ENCODE assay signal across 19 cellular contexts in the genomic region with DNA sequence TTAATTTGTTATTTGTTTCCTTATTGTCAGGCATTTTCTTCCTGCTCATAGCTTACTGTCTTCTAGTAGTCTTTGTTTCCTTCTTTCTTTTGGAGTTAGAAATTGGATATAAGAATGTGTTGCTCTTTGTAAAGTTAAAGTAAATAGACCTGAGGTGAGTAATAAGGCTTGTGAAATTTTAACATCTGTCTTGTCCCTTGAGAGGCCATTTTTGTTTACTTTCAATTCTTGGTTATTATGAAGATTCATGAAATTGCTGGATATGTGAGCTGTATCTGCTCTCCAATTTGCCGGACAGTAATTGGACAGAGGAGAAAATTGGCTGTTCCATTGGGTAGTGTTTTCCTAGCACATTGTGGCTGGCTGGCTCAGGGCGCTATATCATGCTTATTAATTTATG.
A peak's percentile ranks its signal among the peaks of the same experiment; 100 is the strongest.
DNase-seq lines count a peak whose midpoint lies in the region; ATAC-seq lines count a peak whose summit lies in the region.
"Had no signal": no experiment of that assay in that cellular context is flagged by ENCODE, and none has a peak within 500 bp of the region (broad histone marks: within the 10 kb centered on the region; RNA-seq: fewer than 3 reads in every experiment).

No MANE protein-coding gene starts in this region.

- ATAC-seq in GM19455 (IDR thresholded peaks at IDR 0.05; ENCODE audit: unreplicated experiment), result no peak
- ATAC-seq: activated CD8-positive, alpha-beta T cell treated with anti-CD3 and anti-CD28 coated beads, Interleukin-2, amount 10 ng/mL, durations not matched to agents 7 days and 5 days; activated T-cell treated with anti-CD3 and anti-CD28 coated beads, Interleukin-2, amount 50 U/mL, for 72 hours; effector memory CD8-positive, alpha-beta T cell; left lung had no signal

- DNase-seq in ELR (ENCODE audit: low read depth), result peak; percentile 57
- DNase-seq in NCI-H69 (lab: John Stamatoyannopoulos, UW), result peak; percentile 94
- peak; percentile 96 for DNase-seq in fibroblast of peridontal ligament (ENCODE audit: extremely low read depth)
- DNase-seq in smooth muscle cell of the brain vasculature (ENCODE audit: low read depth, low spot score), result peak; percentile 36
- DNase-seq in NCI-H510A (lab: John Stamatoyannopoulos, UW), result no peak
- DNase-seq in RKO (ENCODE audit: low spot score), result no peak
- DNase-seq: activated CD8-positive, alpha-beta T cell treated with anti-CD3 and anti-CD28 coated beads, Interleukin-2, amount 10 ng/mL, durations not matched to agents 7 days and 5 days; activated naive CD8-positive, alpha-beta T cell treated with anti-CD3 and anti-CD28 coated beads for 36 hours; activated T-cell treated with anti-CD3 and anti-CD28 coated beads, Interleukin-2, amount 50 U/mL, for 72 hours; caudate nucleus; CD4-positive, alpha-beta T cell; DMS79 treated with DMSO at 0.1 percent for 48 hours; effector memory CD8-positive, alpha-beta T cell; left lung; NCI-H1930; SHP77 treated with DMSO at 0.1 percent for 48 hours; stimulated activated CD4-positive, alpha-beta T cell treated with anti-CD3 and anti-CD28 coated beads, Interleukin-4, amount 100 ng/mL, for 24 hours; T-helper 1 cell had no signal

Comparison
In these comparisons a context has a peak if more than half of its experiments do, and no peak if none do; other contexts are left out.
1. DNase-seq: peak in ELR (single experiment), NCI-H69 (single experiment), fibroblast of peridontal ligament (single experiment) and smooth muscle cell of the brain vasculature (single experiment); none in NCI-H510A (single experiment) and RKO (single experiment).